Comparison of ENCODE assay signal across 8 cellular contexts in the genomic region with DNA sequence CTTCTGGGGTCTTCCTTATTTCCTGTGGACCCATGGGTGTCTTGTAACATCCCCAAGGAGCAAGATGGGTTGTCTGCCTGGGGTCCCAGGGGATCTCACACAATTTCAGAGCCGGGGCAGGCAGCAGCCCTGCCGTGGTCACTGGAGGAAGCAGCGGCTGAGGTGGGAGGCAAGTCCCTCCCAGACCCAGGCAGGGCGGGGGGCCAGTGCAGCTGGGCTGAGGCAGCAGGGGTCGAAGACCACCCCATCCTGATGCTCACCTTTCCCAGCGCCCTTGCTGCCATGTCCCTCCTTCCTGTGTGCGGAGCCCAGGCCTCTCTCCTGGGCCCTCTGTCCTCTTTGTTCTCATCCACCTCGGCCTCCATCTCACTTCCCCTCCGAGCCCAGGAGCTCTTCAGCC.
"Had no signal": no experiment of that assay in that cellular context is flagged by ENCODE, and none has a peak within 500 bp of the region (broad histone marks: within the 10 kb centered on the region; RNA-seq: fewer than 3 reads in every experiment).

No MANE protein-coding gene starts in this region.

- H3K4me3 ChIP-seq: GM23248, HAP-1, K562 had no signal

- H3K36me3 ChIP-seq: HAP-1 had no signal

- H2AFZ ChIP-seq: GM23248 had no signal

- H3K4me1 ChIP-seq: HAP-1 had no signal

- H3K4me3 Mint-ChIP-seq: HFFc6 had no signal

- H3K9me3 ChIP-seq: HAP-1 had no signal

- H3K27ac ChIP-seq: GM23248 had no signal

- H3K9ac ChIP-seq: GM23248 had no signal

- H3K27ac Mint-ChIP-seq: HFFc6 had no signal

- ATAC-seq: HCT116, K562 had no signal

- DNase-seq: GM23248, GOT3, H7, HFFc6, IMR-90 had no signal
